ENCODE assay signal across 9 cellular contexts in genomic region chr1:1419812-1420653, GRCh38. TPM values are rescaled to one million over a fixed set of nuclear protein-coding genes. Genes with fewer than 3 reads are reported as not detected.
DNase-seq lines count a peak whose midpoint lies in the region; FAIRE-seq and TF ChIP-seq lines count a peak whose summit lies in the region.
"Had no signal": no experiment of that assay in that cellular context is flagged by ENCODE, and none has a peak within 500 bp of the region (broad histone marks: within the 10 kb centered on the region; RNA-seq: fewer than 3 reads in every experiment).

No MANE protein-coding gene starts in this region.

- POLR2A ChIA-PET in A673 (lab: Charles Lee; ENCODE audit: low non-redundant PET) = no interaction called here

- no peaks in the 10 kb centered on the region for H3K79me2 ChIP-seq in keratinocyte (ENCODE audit: control insufficient read depth, insufficient read depth, low read length)
- H3K79me2 ChIP-seq in smooth muscle cell (ENCODE audit: low read depth) = no peaks in the 10 kb centered on the region

- WGBS in smooth muscle cell (ENCODE audit: low lambda C conversion rate) = 28% methylated on average over 39 of the region's 112 CpGs

- no peaks in the 10 kb centered on the region for H3K36me3 ChIP-seq in H7 (replicated peaks; ENCODE audit: control insufficient read depth, insufficient read depth, low read length)
- no peaks in the 10 kb centered on the region for H3K36me3 ChIP-seq in brain microvascular endothelial cell (replicated peaks)
- no peaks in the 10 kb centered on the region for H3K36me3 ChIP-seq in keratinocyte (ENCODE audit: control insufficient read depth in 2 of 2, extremely low read depth in 1 of 2, insufficient read depth in 2 of 2, low read length in 2 of 2)
- no peaks in the 10 kb centered on the region for H3K36me3 ChIP-seq in smooth muscle cell (ENCODE audit: low read depth)
- no peaks in the 10 kb centered on the region for H3K36me3 ChIP-seq in A673 (ENCODE audit: insufficient read depth, low read length, poor library complexity, severe bottlenecking)

- H3K4me2 ChIP-seq in keratinocyte (ENCODE audit: control insufficient read depth, extremely low read depth, insufficient read depth, low read depth, low read length) (peak overlapping the region; percentile 54), smooth muscle cell (peak overlapping the region; percentile 54)

- H3F3A ChIP-seq in smooth muscle cell (ENCODE audit: low read depth) = peaks cover 7% of the 10 kb centered on the region

- no TSS peak for BruUV-seq in A673 (replicated peaks; lab: Mats Ljungman, UMichigan)

- H3K9me1 ChIP-seq in keratinocyte (ENCODE audit: control insufficient read depth, extremely low read depth, insufficient read depth, low read length) = no peaks in the 10 kb centered on the region

- H3K27ac ChIP-seq in brain microvascular endothelial cell = no peak overlapping the region
- no peak overlapping the region for H3K27ac ChIP-seq in keratinocyte (ENCODE audit: control insufficient read depth, insufficient read depth, low read length)
- H3K27ac ChIP-seq in smooth muscle cell (ENCODE audit: low read depth) = no peak overlapping the region
- H3K27ac ChIP-seq in A673 (ENCODE audit: low read depth, low read length, poor library complexity, severe bottlenecking) = no peak overlapping the region

- DNase-seq in H7 (peak; percentile 69), brain microvascular endothelial cell (no peak), keratinocyte (ENCODE audit: low read depth, low spot score) (no peak), smooth muscle cell (lab: John Stamatoyannopoulos, UW; ENCODE audit: unreplicated experiment) (no peak), NCI-H2081 treated with DMSO at 0.1 percent for 48 hours (lab: John Stamatoyannopoulos, UW) (no peak), NAMALWA (ENCODE audit: low spot score) (no peak), cortex of kidney (lab: John Stamatoyannopoulos, UW) (no peak), A673 (ENCODE audit: low spot score) (no peak)

- CTCF ChIA-PET in A673 (lab: Charles Lee) = interaction anchor here (0.8 kb wide), 1 partner anchor 12 kb away, joined by 4 read pairs; no protein-coding TSS in a partner anchor

- intact Hi-C loops in A673 (cut with micrococcal nuclease; ENCODE audit: unreplicated experiment) = loop anchor here (5.0 kb wide), 1 partner anchor 37 kb away; no protein-coding TSS in a partner anchor

- H3K4me1 ChIP-seq in keratinocyte (ENCODE audit: control insufficient read depth, extremely low read depth, insufficient read depth, low read length) (peaks cover 34% of the 10 kb centered on the region), smooth muscle cell (ENCODE audit: low read depth) (peaks cover 6% of the 10 kb centered on the region), A673 (ENCODE audit: insufficient read depth, low read length, poor library complexity, severe bottlenecking) (no peaks in the 10 kb centered on the region)

- in situ Hi-C loops in brain microvascular endothelial cell (cut with HindIII; ENCODE audit: low pct_ligation_motif_present, low sequenced_read_pairs) = no loop called here

- H3K27me3 ChIP-seq in H7 (ENCODE audit: control insufficient read depth, insufficient read depth, low read length) (no peaks in the 10 kb centered on the region), brain microvascular endothelial cell (replicated peaks) (no peaks in the 10 kb centered on the region), keratinocyte (ENCODE audit: control insufficient read depth, extremely low read depth, insufficient read depth, low read length) (no peaks in the 10 kb centered on the region), smooth muscle cell (ENCODE audit: low read depth) (no peaks in the 10 kb centered on the region), A673 (replicated peaks; ENCODE audit: insufficient read depth, low read depth, low read length, poor library complexity) (no peaks in the 10 kb centered on the region)

- TF ChIP-seq CTCF in brain microvascular endothelial cell (IDR thresholded peaks at IDR 0.05; ENCODE audit: low read depth, low read length, missing control alignments) = no peak
- TF ChIP-seq CTCF in keratinocyte (optimal IDR thresholded peaks at IDR 0.05 in 1 of 3, IDR thresholded peaks at IDR 0.05 in 1 of 3, conservative IDR thresholded peaks at IDR 0.05 in 1 of 3; ENCODE audit: extremely low read depth in 1 of 3, insufficient read depth in 2 of 3, low read length in 3 of 3) = peak in 1 of 3 experiments; percentile 41
- no peak for TF ChIP-seq CTCF in smooth muscle cell (IDR thresholded peaks at IDR 0.05; ENCODE audit: borderline replicate concordance, insufficient read depth, poor library complexity, severe bottlenecking)
- TF ChIP-seq CTCF in A673 (conservative IDR thresholded peaks at IDR 0.05; ENCODE audit: low read depth, low read length) = no peak

- H3K9me3 ChIP-seq in keratinocyte (ENCODE audit: control insufficient read depth, low read depth, low read length) = no peaks in the 10 kb centered on the region
- H3K9me3 ChIP-seq in smooth muscle cell (replicated peaks; ENCODE audit: low read depth) = no peaks in the 10 kb centered on the region
- no peaks in the 10 kb centered on the region for H3K9me3 ChIP-seq in A673 (ENCODE audit: low read depth, low read length, poor library complexity, severe bottlenecking)

- FAIRE-seq in keratinocyte (lab: Jason Lieb, UNC) = no peak
- FAIRE-seq: GM18507 had no signal

- H3K9ac ChIP-seq in keratinocyte (ENCODE audit: control insufficient read depth, extremely low read depth, insufficient read depth, low read length) (peak overlapping the region; percentile 33), smooth muscle cell (ENCODE audit: low read depth) (no peak overlapping the region)

- H3K4me3 ChIP-seq in H7 (ENCODE audit: insufficient read depth, low read depth, low read length) (no peak overlapping the region), brain microvascular endothelial cell (ENCODE audit: low read depth, low read length) (peak overlapping the region; percentile 29), keratinocyte (ENCODE audit: control insufficient read depth in 2 of 3, extremely low read depth in 1 of 3, insufficient read depth in 2 of 3, low read depth in 1 of 3, low read length in 3 of 3) (peak overlapping the region in 1 of 3 experiments; percentile 14), smooth muscle cell (peak overlapping the region; percentile 8), A673 (ENCODE audit: low read depth, low read length, poor library complexity, severe bottlenecking) (no peak overlapping the region)

- no peaks in the 10 kb centered on the region for H4K20me1 ChIP-seq in keratinocyte (ENCODE audit: control insufficient read depth, extremely low read depth, insufficient read depth, low read length)
- no peaks in the 10 kb centered on the region for H4K20me1 ChIP-seq in smooth muscle cell (ENCODE audit: low read depth)

- dilution Hi-C loops in keratinocyte (cut with MboI; ENCODE audit: extremely low pct_ligation_motif_present, low sequenced_read_pairs) = no loop called here

- H2AFZ ChIP-seq in keratinocyte (ENCODE audit: control insufficient read depth, low read length) (peak overlapping the region; percentile 58), smooth muscle cell (ENCODE audit: low read depth) (no peak overlapping the region)

RNA-seq across cellular contexts. Expression of gene ANKRD65, which starts 1.0 kb away (rescaled TPM):
- total RNA-seq in H7 (2014; rRNA removed; shearing (Covaris generic)) = 0.67 TPM in 1 of 2 replicates, not detected in the other
- polyA plus RNA-seq in keratinocyte = 4.6 to 6.5 TPM (median 5.1 TPM) in 3 replicates
- polyA plus RNA-seq in keratinocyte (2011; ENCODE audit: low read depth) = 0.45 TPM
- polyA plus RNA-seq in keratinocyte (2011; cell fraction: cytosol; rRNA removed) = 2.9 and 4.5 TPM in 2 replicates
- polyA plus RNA-seq in keratinocyte (2011; cell fraction: nucleus; rRNA removed) = 4.0 and 5.7 TPM in 2 replicates
- 2.4 and 7.2 TPM in 2 replicates for polyA plus RNA-seq in keratinocyte (2012; ENCODE audit: low replicate concordance)
- polyA minus RNA-seq in keratinocyte = 0.64 to 1.9 TPM (median 1.0 TPM) in 3 replicates
- 6.5 TPM for polyA minus RNA-seq in keratinocyte (2011; cell fraction: cytosol; rRNA and poly(A)+ RNA removed)
- polyA minus RNA-seq in keratinocyte (2011; cell fraction: nucleus; rRNA and poly(A)+ RNA removed) = 0.62 and 1.6 TPM in 2 replicates
- total RNA-seq in smooth muscle cell = 5.3 and 10.1 TPM in 2 replicates
- 6.1 and 30.1 TPM in 2 replicates for polyA plus RNA-seq in smooth muscle cell
- total RNA-seq in A673 (2021) = not detected in 2 replicates

RNA-seq across cellular contexts. Expression of gene MRPL20, which starts 12.9 kb away (rescaled TPM):
- total RNA-seq in H7 (2014; rRNA removed; shearing (Covaris generic)) = 184 and 267 TPM in 2 replicates
- polyA plus RNA-seq in keratinocyte = 94.3 to 169 TPM (median 133 TPM) in 3 replicates
- 31.7 TPM for polyA plus RNA-seq in keratinocyte (2011; ENCODE audit: low read depth)
- 121 and 139 TPM in 2 replicates for polyA plus RNA-seq in keratinocyte (2011; cell fraction: cytosol; rRNA removed)
- polyA plus RNA-seq in keratinocyte (2011; cell fraction: nucleus; rRNA removed) = 71.0 and 73.2 TPM in 2 replicates
- polyA plus RNA-seq in keratinocyte (2012; ENCODE audit: low replicate concordance) = 118 and 167 TPM in 2 replicates
- polyA minus RNA-seq in keratinocyte = 42.8 to 84.5 TPM (median 75.4 TPM) in 3 replicates
- 137 TPM for polyA minus RNA-seq in keratinocyte (2011; cell fraction: cytosol; rRNA and poly(A)+ RNA removed)
- polyA minus RNA-seq in keratinocyte (2011; cell fraction: nucleus; rRNA and poly(A)+ RNA removed) = 25.4 and 27.8 TPM in 2 replicates
- 99.0 and 99.6 TPM in 2 replicates for total RNA-seq in smooth muscle cell
- 147 and 161 TPM in 2 replicates for polyA plus RNA-seq in smooth muscle cell
- 137 and 151 TPM in 2 replicates for total RNA-seq in A673 (2021)

RNA-seq across cellular contexts. Expression of gene VWA1, which starts 15.5 kb away (rescaled TPM):
- total RNA-seq in H7 (2014; rRNA removed; shearing (Covaris generic)) = 32.1 and 37.1 TPM in 2 replicates
- polyA plus RNA-seq in keratinocyte (5.0 to 6.7 TPM (median 6.5 TPM) in 3 replicates), smooth muscle cell (79.2 and 156 TPM in 2 replicates)
- polyA plus RNA-seq in keratinocyte (2011; ENCODE audit: low read depth) = 0.79 TPM
- 1.4 and 3.9 TPM in 2 replicates for polyA plus RNA-seq in keratinocyte (2011; cell fraction: cytosol; rRNA removed)
- 5.0 and 8.3 TPM in 2 replicates for polyA plus RNA-seq in keratinocyte (2011; cell fraction: nucleus; rRNA removed)
- polyA plus RNA-seq in keratinocyte (2012; ENCODE audit: low replicate concordance) = 3.7 and 16.1 TPM in 2 replicates
- 1.7 to 3.9 TPM (median 2.3 TPM) in 3 replicates for polyA minus RNA-seq in keratinocyte
- 10.6 TPM for polyA minus RNA-seq in keratinocyte (2011; cell fraction: cytosol; rRNA and poly(A)+ RNA removed)
- 4.7 and 7.9 TPM in 2 replicates for polyA minus RNA-seq in keratinocyte (2011; cell fraction: nucleus; rRNA and poly(A)+ RNA removed)
- total RNA-seq in smooth muscle cell (25.1 and 29.5 TPM in 2 replicates), A673 (2021) (0.92 and 2.7 TPM in 2 replicates)

RNA-seq across cellular contexts. Expression of gene CCNL2, which starts 20.9 kb away (rescaled TPM):
- total RNA-seq in H7 (2014; rRNA removed; shearing (Covaris generic)) = 147 and 200 TPM in 2 replicates
- polyA plus RNA-seq in keratinocyte (97.0 to 171 TPM (median 140 TPM) in 3 replicates), smooth muscle cell (144 and 226 TPM in 2 replicates)
- polyA plus RNA-seq in keratinocyte (2011; ENCODE audit: low read depth) = 75.5 TPM
- polyA plus RNA-seq in keratinocyte (2011; cell fraction: cytosol; rRNA removed) = 28.4 and 29.1 TPM in 2 replicates
- polyA plus RNA-seq in keratinocyte (2011; cell fraction: nucleus; rRNA removed) = 897 and 930 TPM in 2 replicates
- 61.3 and 150 TPM in 2 replicates for polyA plus RNA-seq in keratinocyte (2012; ENCODE audit: low replicate concordance)
- polyA minus RNA-seq in keratinocyte = 41.8 to 80.5 TPM (median 44.9 TPM) in 3 replicates
- polyA minus RNA-seq in keratinocyte (2011; cell fraction: cytosol; rRNA and poly(A)+ RNA removed) = 10.7 TPM
- polyA minus RNA-seq in keratinocyte (2011; cell fraction: nucleus; rRNA and poly(A)+ RNA removed) = 90.2 and 130 TPM in 2 replicates
- total RNA-seq in smooth muscle cell (172 and 180 TPM in 2 replicates), A673 (2021) (206 and 213 TPM in 2 replicates)

RNA-seq across cellular contexts. Expression of gene ATAD3C, which starts 29.5 kb away (rescaled TPM):
- total RNA-seq in H7 (2014; rRNA removed; shearing (Covaris generic)) = 0.14 and 0.74 TPM in 2 replicates
- 0.39 to 0.72 TPM (median 0.45 TPM) in 3 replicates for polyA plus RNA-seq in keratinocyte
- polyA plus RNA-seq in keratinocyte (2011; ENCODE audit: low read depth) = not detected
- polyA plus RNA-seq in keratinocyte (2011; cell fraction: cytosol; rRNA removed) = 0.26 and 0.73 TPM in 2 replicates
- polyA plus RNA-seq in keratinocyte (2011; cell fraction: nucleus; rRNA removed) = 0.13 and 0.16 TPM in 2 replicates
- polyA plus RNA-seq in keratinocyte (2012; ENCODE audit: low replicate concordance) = 0.42 and 0.49 TPM in 2 replicates
- 0.45 TPM in 1 of 3 replicates, not detected in the others for polyA minus RNA-seq in keratinocyte
- polyA minus RNA-seq in keratinocyte (2011; cell fraction: cytosol; rRNA and poly(A)+ RNA removed) = not detected
- polyA minus RNA-seq in keratinocyte (2011; cell fraction: nucleus; rRNA and poly(A)+ RNA removed) = not detected in 2 replicates
- 0.09 and 0.40 TPM in 2 replicates for total RNA-seq in smooth muscle cell
- 0.86 and 2.6 TPM in 2 replicates for polyA plus RNA-seq in smooth muscle cell
- total RNA-seq in A673 (2021) = 0.22 and 0.39 TPM in 2 replicates

Comparison
In these comparisons a context has a peak if more than half of its experiments do, and no peak if none do; other contexts are left out.
1. H3K4me3 ChIP-seq: peak in brain microvascular endothelial cell (single experiment) and smooth muscle cell (single experiment); none in H7 (single experiment) and A673 (single experiment).